In genomic region chr7:100085515-100085914, GRCh38 we compare ENCODE assay signal across 1 cellular context.
TF ChIP-seq lines count a peak whose summit lies in the region.

No MANE protein-coding gene starts in this region.

TF ChIP-seq in IMR-90, 13 proteins besides CTCF, POLR2A, EP300 and RAD21:
- TF ChIP-seq MAZ (IDR thresholded peaks at IDR 0.05; ENCODE audit: borderline replicate concordance, low read depth, low read length) (no peak), CEBPB (IDR thresholded peaks at IDR 0.05; ENCODE audit: low read depth, low read length) (peak; percentile 33; the same call in 1 of the 2 replicates), RCOR1 (IDR thresholded peaks at IDR 0.05; ENCODE audit: insufficient replicate concordance, low read length) (no peak)
